ENCODE assay signal across 9 cellular contexts in the genomic region with DNA sequence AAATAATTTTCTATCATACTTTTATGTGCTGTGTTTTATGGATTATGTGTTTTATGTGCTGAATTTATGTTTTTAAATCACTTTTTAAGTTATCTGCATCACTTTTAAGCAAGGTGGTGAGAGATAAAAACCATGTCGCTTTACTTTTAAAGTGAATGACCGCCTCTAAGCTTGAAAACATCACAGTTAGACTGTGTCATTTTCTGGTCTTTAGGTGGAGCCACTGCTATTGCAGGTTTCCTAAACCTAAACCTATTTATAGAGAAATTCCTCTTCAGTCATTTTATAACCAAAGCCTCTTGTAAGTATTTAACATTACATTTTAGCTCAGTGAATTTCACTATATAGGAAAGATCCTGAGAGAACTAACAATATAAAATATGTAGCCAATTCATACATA. TPM values are rescaled to one million over a fixed set of nuclear protein-coding genes. Genes with fewer than 3 reads are reported as not detected.
DNase-seq lines count a peak whose midpoint lies in the region; ATAC-seq, FAIRE-seq and TF ChIP-seq lines count a peak whose summit lies in the region.
"Had no signal": no experiment of that assay in that cellular context is flagged by ENCODE, and none has a peak within 500 bp of the region (broad histone marks: within the 10 kb centered on the region; RNA-seq: fewer than 3 reads in every experiment).

No MANE protein-coding gene starts in this region.

- peak; percentile 11 for FAIRE-seq in A204.1 (lab: Jason Lieb, UNC)

- peak overlapping the region; percentile 63 for H3K9ac ChIP-seq in adipocyte (ENCODE audit: low read length)
- peak overlapping the region in 1 of 2 donors; percentile 69 for H3K9ac ChIP-seq in liver (ENCODE audit: low read depth in 1 of 2, low read length in 2 of 2)

- ATAC-seq in GM21529 (IDR thresholded peaks at IDR 0.05; ENCODE audit: unreplicated experiment) (no peak), HG03108 (IDR thresholded peaks at IDR 0.05; ENCODE audit: unreplicated experiment) (no peak), sciatic nerve (no peak)
- ATAC-seq: CD8-positive, alpha-beta T cell had no signal

- DNase-seq in HL-60 (ENCODE audit: low read depth in 1 of 2, low spot score in 1 of 2) (peak in 1 of 2 experiments; percentile 17), adipocyte (ENCODE audit: low read depth) (peak; percentile 17), sciatic nerve (ENCODE audit: low spot score) (no peak), dedifferentiated amniotic fluid mesenchymal stem cell (ENCODE audit: extremely low spot score) (no peak)
- DNase-seq: CD8-positive, alpha-beta T cell had no signal

- WGBS in liver, result 66% methylated on average over 2 of the region's 2 CpGs

- H3K4me1 ChIP-seq in adipocyte (ENCODE audit: control insufficient read depth, insufficient read depth, low read length), result peaks cover 42% of the 10 kb centered on the region
- H3K4me1 ChIP-seq in liver (ENCODE audit: control insufficient read depth in 4 of 4, insufficient read depth in 4 of 4, low read length in 3 of 4), result peaks cover 3 to 31% (median 23%) of the 10 kb centered on the region in 4 donors

- H3K36me3 ChIP-seq in adipocyte (ENCODE audit: control insufficient read depth, insufficient read depth, low read length, severe bottlenecking), result no peaks in the 10 kb centered on the region
- no peaks in the 10 kb centered on the region for H3K36me3 ChIP-seq in liver (ENCODE audit: control insufficient read depth in 4 of 4, insufficient read depth in 3 of 4, low read depth in 1 of 4, low read length in 3 of 4)

- TF ChIP-seq RAD21 in liver (IDR thresholded peaks at IDR 0.05), result peak in 1 of 2 donors; percentile 10

- H3K4me3 ChIP-seq in HL-60 (replicated peaks; ENCODE audit: insufficient read depth, low read length) (no peak overlapping the region), adipocyte (ENCODE audit: low read length) (no peak overlapping the region), liver (ENCODE audit: low read depth in 1 of 3, low read length in 3 of 3) (no peak overlapping the region)

- TF ChIP-seq CTCF in HL-60 (IDR thresholded peaks at IDR 0.05; ENCODE audit: insufficient read depth, low read length), result no peak
- TF ChIP-seq CTCF in liver (IDR thresholded peaks at IDR 0.05; ENCODE audit: low read depth, low read length, missing input control), result peak; percentile 2

- H3K27ac ChIP-seq in HL-60 (replicated peaks) (peak overlapping the region; percentile 79), liver (ENCODE audit: low read depth in 1 of 2, low read length in 2 of 2) (peak overlapping the region; percentile 63 to 78)

- H3K9me3 ChIP-seq in adipocyte (ENCODE audit: control insufficient read depth, low read length) (no peaks in the 10 kb centered on the region), liver (ENCODE audit: control insufficient read depth in 4 of 4, low read length in 3 of 4) (no peaks in the 10 kb centered on the region)

- intact Hi-C loops in sciatic nerve (cut with DNase I), result no loop called here

- no peaks in the 10 kb centered on the region for H3K27me3 ChIP-seq in HL-60 (ENCODE audit: insufficient read depth, poor library complexity, severe bottlenecking)
- no peaks in the 10 kb centered on the region for H3K27me3 ChIP-seq in adipocyte (replicated peaks; ENCODE audit: control insufficient read depth, insufficient read depth, low read length)
- no peaks in the 10 kb centered on the region for H3K27me3 ChIP-seq in liver (ENCODE audit: control insufficient read depth in 4 of 4, insufficient read depth in 4 of 4, low read length in 3 of 4)

TF ChIP-seq in liver, 16 proteins besides CTCF, POLR2A, EP300 and RAD21:
- no peak for TF ChIP-seq ATF3 (IDR thresholded peaks at IDR 0.05)
- TF ChIP-seq TAF1 (conservative IDR thresholded peaks at IDR 0.05), result no peak
- TF ChIP-seq RXRA (IDR thresholded peaks at IDR 0.05), result no peak
- TF ChIP-seq JUND (IDR thresholded peaks at IDR 0.05), result no peak
- TF ChIP-seq REST (IDR thresholded peaks at IDR 0.05), result no peak
- TF ChIP-seq FOXA2 (IDR thresholded peaks at IDR 0.05), result no peak
- no peak for TF ChIP-seq EGR1 (IDR thresholded peaks at IDR 0.05; ENCODE audit: low read depth in 2 of 2)
- TF ChIP-seq HNF4A (conservative IDR thresholded peaks at IDR 0.05), result no peak
- TF ChIP-seq GABPA (IDR thresholded peaks at IDR 0.05 in 1 of 2, conservative IDR thresholded peaks at IDR 0.05 in 1 of 2), result no peak
- TF ChIP-seq NR2F2 (IDR thresholded peaks at IDR 0.05), result no peak
- TF ChIP-seq, protein P1, sequence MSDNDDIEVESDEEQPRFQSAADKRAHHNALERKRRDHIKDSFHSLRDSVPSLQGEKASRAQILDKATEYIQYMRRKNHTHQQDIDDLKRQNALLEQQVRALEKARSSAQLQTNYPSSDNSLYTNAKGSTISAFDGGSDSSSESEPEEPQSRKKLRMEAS (IDR thresholded peaks at IDR 0.05), result no peak
- TF ChIP-seq YY1 (IDR thresholded peaks at IDR 0.05), result no peak
- TF ChIP-seq SP1 (IDR thresholded peaks at IDR 0.05), result no peak
- TF ChIP-seq HNF4G (IDR thresholded peaks at IDR 0.05), result no peak
- TF ChIP-seq, protein P2, sequence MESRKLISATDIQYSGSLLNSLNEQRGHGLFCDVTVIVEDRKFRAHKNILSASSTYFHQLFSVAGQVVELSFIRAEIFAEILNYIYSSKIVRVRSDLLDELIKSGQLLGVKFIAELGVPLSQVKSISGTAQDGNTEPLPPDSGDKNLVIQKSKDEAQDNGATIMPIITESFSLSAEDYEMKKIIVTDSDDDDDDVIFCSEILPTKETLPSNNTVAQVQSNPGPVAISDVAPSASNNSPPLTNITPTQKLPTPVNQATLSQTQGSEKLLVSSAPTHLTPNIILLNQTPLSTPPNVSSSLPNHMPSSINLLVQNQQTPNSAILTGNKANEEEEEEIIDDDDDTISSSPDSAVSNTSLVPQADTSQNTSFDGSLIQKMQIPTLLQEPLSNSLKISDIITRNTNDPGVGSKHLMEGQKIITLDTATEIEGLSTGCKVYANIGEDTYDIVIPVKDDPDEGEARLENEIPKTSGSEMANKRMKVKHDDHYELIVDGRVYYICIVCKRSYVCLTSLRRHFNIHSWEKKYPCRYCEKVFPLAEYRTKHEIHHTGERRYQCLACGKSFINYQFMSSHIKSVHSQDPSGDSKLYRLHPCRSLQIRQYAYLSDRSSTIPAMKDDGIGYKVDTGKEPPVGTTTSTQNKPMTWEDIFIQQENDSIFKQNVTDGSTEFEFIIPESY (IDR thresholded peaks at IDR 0.05), result no peak
- no peak for TF ChIP-seq FOXA1 (IDR thresholded peaks at IDR 0.05)

RNA-seq across cellular contexts. Expression of gene MDM2, which starts 21.0 kb away (rescaled TPM):
- 10 to 100 TPM; 44.4 to 69.4 TPM for total RNA-seq in liver
- polyA plus RNA-seq in liver, result 10 to 100 TPM; 10.1 to 29.5 TPM
- total RNA-seq in sciatic nerve, result 85.7 TPM

RNA-seq across cellular contexts. Expression of gene SLC35E3, which starts 41.0 kb away (rescaled TPM):
- total RNA-seq in liver (1 to 10 TPM; 4.2 to 5.1 TPM), sciatic nerve (13.8 TPM)
- 1 to 10 TPM; 2.1 to 6.0 TPM for polyA plus RNA-seq in liver
